Comparison of ENCODE assay signal across 19 cellular contexts in genomic region chr5:93193756-93194155, GRCh38.
DNase-seq lines count a peak whose midpoint lies in the region; ATAC-seq and TF ChIP-seq lines count a peak whose summit lies in the region.
"Had no signal": no experiment of that assay in that cellular context is flagged by ENCODE, and none has a peak within 500 bp of the region (broad histone marks: within the 10 kb centered on the region; RNA-seq: fewer than 3 reads in every experiment).

No MANE protein-coding gene starts in this region.

- H3K27me3 ChIP-seq in hepatocyte (no peaks in the 10 kb centered on the region), skeletal muscle satellite cell (ENCODE audit: control insufficient read depth, insufficient read depth, low read length) (no peaks in the 10 kb centered on the region)
- H3K27me3 ChIP-seq: esophagus squamous epithelium had no signal

- H3K36me3 ChIP-seq in hepatocyte (replicated peaks; ENCODE audit: insufficient read depth, low read depth), result no peaks in the 10 kb centered on the region
- H3K36me3 ChIP-seq in skeletal muscle satellite cell (ENCODE audit: insufficient read depth, low read length), result no peaks in the 10 kb centered on the region
- H3K36me3 ChIP-seq: cardiac muscle cell, esophagus squamous epithelium had no signal

- peak overlapping the region; percentile 1 for H3K9ac ChIP-seq in skeletal muscle satellite cell (ENCODE audit: low read depth, low read length)

- TF ChIP-seq CTCF in hepatocyte (IDR thresholded peaks at IDR 0.05; ENCODE audit: poor library complexity), result no peak

- 48% methylated on average over 4 of the region's 4 CpGs for WGBS in hepatocyte (ENCODE audit: low lambda C conversion rate, missing lambda C conversion rate)

- no peaks in the 10 kb centered on the region for H4K20me1 ChIP-seq in hepatocyte (ENCODE audit: insufficient read depth, poor library complexity, severe bottlenecking)

- ATAC-seq in GM19023 (IDR thresholded peaks at IDR 0.05; ENCODE audit: unreplicated experiment) (no peak), HG03159 (IDR thresholded peaks at IDR 0.05; ENCODE audit: unreplicated experiment) (no peak)
- ATAC-seq: stimulated activated effector memory CD8-positive, alpha-beta T cell treated with anti-CD3 and anti-CD28 coated beads, Interleukin-12 subunit alpha, Interleukin-12 subunit beta, amount 100 ng/mL, for 72 hours had no signal

- DNase-seq in DMS 273 (lab: John Stamatoyannopoulos, UW; ENCODE audit: unreplicated experiment) (peak; percentile 4), DMS 273 treated with DMSO at 0.1 percent for 48 hours (lab: John Stamatoyannopoulos, UW) (no peak), SK-N-DZ (ENCODE audit: low spot score) (peak; percentile 19), hepatocyte (ENCODE audit: low spot score) (no peak), NCI-H146 treated with DMSO at 0.1 percent for 48 hours (lab: John Stamatoyannopoulos, UW; ENCODE audit: unreplicated experiment) (no peak)
- DNase-seq: activated CD4-positive, CD25-positive, alpha-beta regulatory T cell; C1 segment of cervical spinal cord; DMS153; esophagus squamous epithelium; mesendoderm; NCI-H187; SHP77 treated with DMSO at 0.1 percent for 48 hours; stimulated activated CD4-positive, alpha-beta T cell treated with anti-CD3 and anti-CD28 coated beads, Interleukin-15, amount 100 ng/mL, for 24 hours had no signal

- H3K4me1 ChIP-seq in hepatocyte (ENCODE audit: insufficient read depth) (peaks cover 21% of the 10 kb centered on the region), skeletal muscle satellite cell (ENCODE audit: control insufficient read depth, insufficient read depth, low read length) (peaks cover 55% of the 10 kb centered on the region)

- H3K79me2 ChIP-seq in hepatocyte, result no peaks in the 10 kb centered on the region

- no peaks in the 10 kb centered on the region for H3K9me2 ChIP-seq in hepatocyte (replicated peaks; ENCODE audit: insufficient read depth)

- H3K9me3 ChIP-seq in hepatocyte (ENCODE audit: low read depth) (no peaks in the 10 kb centered on the region), skeletal muscle satellite cell (replicated peaks; ENCODE audit: low read length) (no peaks in the 10 kb centered on the region)
- H3K9me3 ChIP-seq: esophagus squamous epithelium had no signal

- H3K4me3 ChIP-seq in hepatocyte (no peak overlapping the region), skeletal muscle satellite cell (ENCODE audit: low read length) (no peak overlapping the region)
- H3K4me3 ChIP-seq: cardiac muscle cell, esophagus squamous epithelium had no signal

- H3K4me2 ChIP-seq in hepatocyte (no peak overlapping the region), skeletal muscle satellite cell (ENCODE audit: low read length) (no peak overlapping the region)

- H2AFZ ChIP-seq in hepatocyte, result no peak overlapping the region

- H3K27ac ChIP-seq in hepatocyte, result peak overlapping the region; percentile 37
- H3K27ac ChIP-seq: 22Rv1, cardiac muscle cell had no signal

Comparison
In these comparisons a context has a peak if more than half of its experiments do, and no peak if none do; other contexts are left out.
1. DNase-seq: peak in DMS 273 (single experiment) and SK-N-DZ (single experiment); none in DMS 273 treated with DMSO at 0.1 percent for 48 hours (single experiment), hepatocyte (single experiment) and NCI-H146 treated with DMSO at 0.1 percent for 48 hours (single experiment).